7 cellular contexts compared by ENCODE assay signal in genomic region chr22:22822553-22822952, GRCh38.
DNase-seq lines count a peak whose midpoint lies in the region; ATAC-seq and TF ChIP-seq lines count a peak whose summit lies in the region.
"Not testable (repeated sequence)": the region's sequence is repeated elsewhere in the genome, so short reads cannot be mapped to it uniquely, and the experiment has no call there.

No MANE protein-coding gene starts in this region.

- peak overlapping the region; percentile 32 for H3K4me3 Mint-ChIP-seq in CD8-positive, alpha-beta T cell
- not testable (repeated sequence) for H3K4me3 Mint-ChIP-seq in activated CD4-positive, alpha-beta T cell treated with anti-CD3 and anti-CD28 coated beads, Interleukin-2, amount 10 ng/mL, durations not matched to agents 24 days and 14 days; activated naive CD4-positive, alpha-beta T cell treated with anti-CD3 and anti-CD28 coated beads for 36 hours; natural killer cell treated with Interleukin-12 subunit alpha and Interleukin-12 subunit beta and Interleukin-15 and Interleukin-18, amount 100 ng/mL, for 72 hours

- H3K4me1 Mint-ChIP-seq in CD8-positive, alpha-beta T cell (ENCODE audit: low read depth), result peaks cover 94% of the 10 kb centered on the region
- H3K4me1 Mint-ChIP-seq in activated CD4-positive, alpha-beta T cell treated with anti-CD3 and anti-CD28 coated beads, Interleukin-2, amount 10 ng/mL, durations not matched to agents 24 days and 14 days, result peaks cover 64% of the 10 kb centered on the region
- peaks cover 65% of the 10 kb centered on the region for H3K4me1 Mint-ChIP-seq in activated naive CD4-positive, alpha-beta T cell treated with anti-CD3 and anti-CD28 coated beads for 36 hours (ENCODE audit: low read depth)
- H3K4me1 Mint-ChIP-seq in natural killer cell treated with Interleukin-12 subunit alpha and Interleukin-12 subunit beta and Interleukin-15 and Interleukin-18, amount 100 ng/mL, for 72 hours (ENCODE audit: low read depth in 2 of 2), result peaks cover 74 to 77% of the 10 kb centered on the region in 2 donors

- H3K9me3 Mint-ChIP-seq in CD8-positive, alpha-beta T cell; activated CD4-positive, alpha-beta T cell treated with anti-CD3 and anti-CD28 coated beads, Interleukin-2, amount 10 ng/mL, durations not matched to agents 24 days and 14 days; activated naive CD4-positive, alpha-beta T cell treated with anti-CD3 and anti-CD28 coated beads for 36 hours; natural killer cell treated with Interleukin-12 subunit alpha and Interleukin-12 subunit beta and Interleukin-15 and Interleukin-18, amount 100 ng/mL, for 72 hours: not testable (repeated sequence)

- intact Hi-C loops in CD8-positive, alpha-beta T cell (cut with DNase I, micrococcal nuclease); OCI-LY7 (cut with micrococcal nuclease; ENCODE audit: unreplicated experiment); activated CD4-positive, alpha-beta T cell treated with anti-CD3 and anti-CD28 coated beads, Interleukin-2, amount 10 ng/mL, durations not matched to agents 24 days and 14 days (cut with micrococcal nuclease): not testable (repeated sequence)
- intact Hi-C loops in activated naive CD4-positive, alpha-beta T cell treated with anti-CD3 and anti-CD28 coated beads for 36 hours (cut with micrococcal nuclease), result loop anchor here (5.0 kb wide), 1 partner anchor 320 kb away; the partner anchor contains the start of gene RSPH14

- peak overlapping the region; percentile 8 for H3K4me3 ChIP-seq in CD8-positive, alpha-beta T cell (ENCODE audit: low read depth, low read length)
- not testable (repeated sequence) for H3K4me3 ChIP-seq in Loucy (ENCODE audit: low read length, poor library complexity, severe bottlenecking); effector memory CD4-positive, alpha-beta T cell (ENCODE audit: insufficient read depth, low read depth, low read length, poor library complexity, severe bottlenecking)
- H3K4me3 ChIP-seq in OCI-LY7 (ENCODE audit: low read depth, low read length, poor library complexity, severe bottlenecking), result peak overlapping the region; percentile 39

- DNase-seq in CD8-positive, alpha-beta T cell, result peak in 2 of 7 experiments; percentile 38 to 68
- peak; percentile 88 for DNase-seq in OCI-LY7 (ENCODE audit: low spot score)
- not testable (repeated sequence) for DNase-seq in activated CD4-positive, alpha-beta T cell treated with anti-CD3 and anti-CD28 coated beads, Interleukin-2, amount 10 ng/mL, durations not matched to agents 24 days and 14 days; effector memory CD4-positive, alpha-beta T cell; natural killer cell treated with Interleukin-12 subunit alpha and Interleukin-12 subunit beta and Interleukin-15 and Interleukin-18, amount 100 ng/mL, for 72 hours (ENCODE audit: low spot score)
- DNase-seq in activated naive CD4-positive, alpha-beta T cell treated with anti-CD3 and anti-CD28 coated beads for 36 hours, result peak; percentile 30

- peak overlapping the region; percentile 45 for H3K27ac ChIP-seq in CD8-positive, alpha-beta T cell (ENCODE audit: low read depth, low read length)
- peak overlapping the region; percentile 83 for H3K27ac ChIP-seq in OCI-LY7 (ENCODE audit: low read depth, low read length, poor library complexity, severe bottlenecking)
- H3K27ac ChIP-seq in effector memory CD4-positive, alpha-beta T cell (ENCODE audit: insufficient read depth, low read length, poor library complexity, severe bottlenecking), result peak overlapping the region; percentile 51

- not testable (repeated sequence) for H3K27me3 ChIP-seq in CD8-positive, alpha-beta T cell (ENCODE audit: insufficient read depth, low read length); Loucy (ENCODE audit: insufficient read depth, low read length, poor library complexity, severe bottlenecking); effector memory CD4-positive, alpha-beta T cell (replicated peaks; ENCODE audit: control insufficient read depth, insufficient read depth, low read length, poor library complexity, severe bottlenecking)

- H3K4me1 ChIP-seq in CD8-positive, alpha-beta T cell (ENCODE audit: insufficient read depth, low read length), result peaks cover 77% of the 10 kb centered on the region
- peaks cover 81% of the 10 kb centered on the region for H3K4me1 ChIP-seq in Loucy (ENCODE audit: insufficient read depth, low read length, poor library complexity, severe bottlenecking)
- peaks cover 88% of the 10 kb centered on the region for H3K4me1 ChIP-seq in OCI-LY7 (ENCODE audit: insufficient read depth, low read length, poor library complexity, severe bottlenecking)
- peaks cover 60% of the 10 kb centered on the region for H3K4me1 ChIP-seq in effector memory CD4-positive, alpha-beta T cell (ENCODE audit: control insufficient read depth, insufficient read depth, low read length, poor library complexity, severe bottlenecking)

- not testable (repeated sequence) for H2AFZ ChIP-seq in Loucy (ENCODE audit: low read length)
- peak overlapping the region; percentile 26; the same call in 1 of the 2 replicates for H2AFZ ChIP-seq in OCI-LY7 (ENCODE audit: low read length)

- H3K36me3 ChIP-seq in CD8-positive, alpha-beta T cell (ENCODE audit: insufficient read depth, low read length); Loucy (ENCODE audit: insufficient read depth, low read length); OCI-LY7 (ENCODE audit: insufficient read depth, low read length); effector memory CD4-positive, alpha-beta T cell (ENCODE audit: control insufficient read depth, insufficient read depth, low read length): not testable (repeated sequence)

- H3K36me3 Mint-ChIP-seq in CD8-positive, alpha-beta T cell; activated CD4-positive, alpha-beta T cell treated with anti-CD3 and anti-CD28 coated beads, Interleukin-2, amount 10 ng/mL, durations not matched to agents 24 days and 14 days (ENCODE audit: low read depth); activated naive CD4-positive, alpha-beta T cell treated with anti-CD3 and anti-CD28 coated beads for 36 hours (ENCODE audit: low read depth); natural killer cell treated with Interleukin-12 subunit alpha and Interleukin-12 subunit beta and Interleukin-15 and Interleukin-18, amount 100 ng/mL, for 72 hours: not testable (repeated sequence)

- H3K9me2 ChIP-seq in Loucy (replicated peaks; ENCODE audit: low read depth, low read length); OCI-LY7 (ENCODE audit: insufficient read depth, low read length): not testable (repeated sequence)

- H3K9ac ChIP-seq in Loucy (ENCODE audit: low read depth, low read length, poor library complexity, severe bottlenecking), result not testable (repeated sequence)

- peak overlapping the region; percentile 48 for H3K4me2 ChIP-seq in Loucy (ENCODE audit: low read depth, low read length, poor library complexity, severe bottlenecking)
- peak overlapping the region; percentile 59 for H3K4me2 ChIP-seq in OCI-LY7 (ENCODE audit: low read length)

- not testable (repeated sequence) for H3K79me2 ChIP-seq in Loucy (ENCODE audit: insufficient read depth, low read length); OCI-LY7 (ENCODE audit: insufficient read depth, low read depth, low read length)

- not testable (repeated sequence) for TF ChIP-seq CTCF in CD8-positive, alpha-beta T cell (IDR thresholded peaks at IDR 0.05); Loucy (conservative IDR thresholded peaks at IDR 0.05; ENCODE audit: low read length); OCI-LY7 (conservative IDR thresholded peaks at IDR 0.05; ENCODE audit: low read length)

- peak; percentile 17 for ATAC-seq in CD8-positive, alpha-beta T cell
- ATAC-seq in natural killer cell treated with Interleukin-12 subunit alpha and Interleukin-12 subunit beta and Interleukin-15 and Interleukin-18, amount 100 ng/mL, for 72 hours, result not testable (repeated sequence)

- H3K9me3 ChIP-seq in CD8-positive, alpha-beta T cell (ENCODE audit: low read length); Loucy (ENCODE audit: insufficient read depth, low read depth, low read length); OCI-LY7 (ENCODE audit: low read length); effector memory CD4-positive, alpha-beta T cell (ENCODE audit: control insufficient read depth, low read length): not testable (repeated sequence)

- H4K20me1 ChIP-seq in Loucy (ENCODE audit: insufficient read depth, low read length, poor library complexity, severe bottlenecking); OCI-LY7 (ENCODE audit: insufficient read depth, low read length): not testable (repeated sequence)

- H3K27me3 Mint-ChIP-seq in CD8-positive, alpha-beta T cell (ENCODE audit: low read depth); activated CD4-positive, alpha-beta T cell treated with anti-CD3 and anti-CD28 coated beads, Interleukin-2, amount 10 ng/mL, durations not matched to agents 24 days and 14 days; activated naive CD4-positive, alpha-beta T cell treated with anti-CD3 and anti-CD28 coated beads for 36 hours (ENCODE audit: low read depth); natural killer cell treated with Interleukin-12 subunit alpha and Interleukin-12 subunit beta and Interleukin-15 and Interleukin-18, amount 100 ng/mL, for 72 hours: not testable (repeated sequence)

- peak overlapping the region; percentile 93 for H3K27ac Mint-ChIP-seq in CD8-positive, alpha-beta T cell
- peak overlapping the region; percentile 43 for H3K27ac Mint-ChIP-seq in activated CD4-positive, alpha-beta T cell treated with anti-CD3 and anti-CD28 coated beads, Interleukin-2, amount 10 ng/mL, durations not matched to agents 24 days and 14 days
- peak overlapping the region; percentile 33 for H3K27ac Mint-ChIP-seq in activated naive CD4-positive, alpha-beta T cell treated with anti-CD3 and anti-CD28 coated beads for 36 hours
- H3K27ac Mint-ChIP-seq in natural killer cell treated with Interleukin-12 subunit alpha and Interleukin-12 subunit beta and Interleukin-15 and Interleukin-18, amount 100 ng/mL, for 72 hours, result peak overlapping the region; percentile 66 to 78

- POLR2A ChIA-PET in CD8-positive, alpha-beta T cell (lab: Charles Lee), result interaction anchor here (1.3 to 2.0 kb wide), 6 partner anchors 12 to 69 kb away, joined by 4 to 8 read pairs (median 6); no protein-coding TSS in a partner anchor
- POLR2A ChIA-PET in OCI-LY7 (lab: Charles Lee), result interaction anchor here (0.6 to 1.1 kb wide), 4 partner anchors 10 to 325 kb away, joined by 3 to 5 read pairs (median 3); no protein-coding TSS in a partner anchor

- CTCF ChIA-PET in CD8-positive, alpha-beta T cell (lab: Charles Lee), result interaction anchor here (1.0 to 20.8 kb wide), 8 partner anchors 10 to 71 kb away, joined by 3 to 248 read pairs (median 4); no protein-coding TSS in a partner anchor
- CTCF ChIA-PET in OCI-LY7 (lab: Charles Lee; ENCODE audit: unreplicated experiment), result interaction anchor here (0.5 to 1.0 kb wide), 7 partner anchors 22 to 187 kb away, joined by 3 to 4 read pairs (median 3); no protein-coding TSS in a partner anchor
- CTCF ChIA-PET in activated naive CD4-positive, alpha-beta T cell treated with anti-CD3 and anti-CD28 coated beads for 36 hours (lab: Charles Lee), result interaction anchor here (0.7 to 2.0 kb wide), 5 partner anchors 10 to 135 kb away, joined by 3 to 7 read pairs (median 3); no protein-coding TSS in a partner anchor

- BruUV-seq in OCI-LY7 (replicated peaks; lab: Mats Ljungman, UMichigan), result not testable (repeated sequence)

- H3F3A ChIP-seq in Loucy (ENCODE audit: low read depth), result not testable (repeated sequence)

Comparison
In these comparisons a context has a peak if more than half of its experiments do, and no peak if none do; other contexts are left out.
1. H3K27ac Mint-ChIP-seq: peak in every context shown above with its lines; median percentile 93 in CD8-positive, alpha-beta T cell; 72 in natural killer cell treated with Interleukin-12 subunit alpha and Interleukin-12 subunit beta and Interleukin-15 and Interleukin-18, amount 100 ng/mL, for 72 hours; 43 in activated CD4-positive, alpha-beta T cell treated with anti-CD3 and anti-CD28 coated beads, Interleukin-2, amount 10 ng/mL, durations not matched to agents 24 days and 14 days; 33 in activated naive CD4-positive, alpha-beta T cell treated with anti-CD3 and anti-CD28 coated beads for 36 hours.